13 cellular contexts compared by ENCODE assay signal in genomic region chr6:105985098-105985815, GRCh38.
DNase-seq lines count a peak whose midpoint lies in the region; ATAC-seq, FAIRE-seq and TF ChIP-seq lines count a peak whose summit lies in the region.
"Had no signal": no experiment of that assay in that cellular context is flagged by ENCODE, and none has a peak within 500 bp of the region (broad histone marks: within the 10 kb centered on the region; RNA-seq: fewer than 3 reads in every experiment).

No MANE protein-coding gene starts in this region.

- H3K27me3 ChIP-seq in sigmoid colon, result peaks cover 30 to 100% (median 71%) of the 10 kb centered on the region in 3 donors

- TF ChIP-seq CTCF in sigmoid colon (IDR thresholded peaks at IDR 0.05), result no peak

- peak overlapping the region; percentile 31 for H3K4me3 Mint-ChIP-seq in activated CD4-positive, alpha-beta T cell treated with anti-CD3 and anti-CD28 coated beads for 36 hours

- no peak for ATAC-seq in activated CD4-positive, alpha-beta T cell treated with anti-CD3 and anti-CD28 coated beads for 36 hours
- ATAC-seq: T-helper 17 cell had no signal

- FAIRE-seq in endometrium (lab: Jason Lieb, UNC), result peak; percentile 82
- FAIRE-seq: G401.6 had no signal

- no peak overlapping the region for H3K27ac ChIP-seq in sigmoid colon
- H3K27ac ChIP-seq: prostate gland had no signal

- H3K9me3 Mint-ChIP-seq in activated CD4-positive, alpha-beta T cell treated with anti-CD3 and anti-CD28 coated beads for 36 hours (ENCODE audit: low read depth), result no peaks in the 10 kb centered on the region

- peaks cover 0 to 20% (median 19%) of the 10 kb centered on the region in 4 donors for H3K4me1 ChIP-seq in sigmoid colon
- H3K4me1 ChIP-seq: prostate gland had no signal

- TF ChIP-seq EP300 in sigmoid colon (IDR thresholded peaks at IDR 0.05), result no peak

- no peaks in the 10 kb centered on the region for H3K36me3 Mint-ChIP-seq in activated CD4-positive, alpha-beta T cell treated with anti-CD3 and anti-CD28 coated beads for 36 hours (ENCODE audit: low read depth)
- H3K36me3 Mint-ChIP-seq: brain had no signal

- peaks cover 24% of the 10 kb centered on the region for H3K4me1 Mint-ChIP-seq in activated CD4-positive, alpha-beta T cell treated with anti-CD3 and anti-CD28 coated beads for 36 hours

- CTCF ChIA-PET in activated CD4-positive, alpha-beta T cell treated with anti-CD3 and anti-CD28 coated beads for 36 hours (lab: Charles Lee), result interaction anchor here (0.6 kb wide), 1 partner anchor 58 kb away, joined by 3 read pairs; no protein-coding TSS in a partner anchor

- H3K36me3 ChIP-seq in sigmoid colon, result no peaks in the 10 kb centered on the region
- H3K36me3 ChIP-seq: prostate gland had no signal

- 18 to 50% methylated on average over 5 of the region's 5 CpGs for WGBS in sigmoid colon, 2 donors

- H3K27me3 Mint-ChIP-seq in activated CD4-positive, alpha-beta T cell treated with anti-CD3 and anti-CD28 coated beads for 36 hours, result peaks cover 74% of the 10 kb centered on the region

- no peak for DNase-seq in activated CD4-positive, alpha-beta T cell treated with anti-CD3 and anti-CD28 coated beads for 36 hours
- no peak for DNase-seq in activated CD4-positive, alpha-beta T cell treated with anti-CD3 and anti-CD28 coated beads, Interleukin-2, amount 50 U/mL, for 1 hour
- DNase-seq in NCI-H1105 treated with DMSO at 0.1 percent for 48 hours (lab: John Stamatoyannopoulos, UW), result peak; percentile 21
- DNase-seq in sigmoid colon, result peak; percentile 53
- DNase-seq in COLO829 (ENCODE audit: low spot score), result no peak
- DNase-seq in GM19240 (ENCODE audit: insufficient read length, low spot score), result no peak
- no peak for DNase-seq in AG20443 (ENCODE audit: low spot score)
- DNase-seq: NK-92 treated with Interleukin-12 subunit alpha and Interleukin-12 subunit beta, amount 100 ng/mL, for 24 hours; T-helper 17 cell had no signal

- intact Hi-C loops in activated CD4-positive, alpha-beta T cell treated with anti-CD3 and anti-CD28 coated beads for 36 hours (cut with DNase I, micrococcal nuclease), result no loop called here
- intact Hi-C loops in sigmoid colon (cut with DNase I), result no loop called here

- H3K9me3 ChIP-seq in sigmoid colon, result no peaks in the 10 kb centered on the region
- H3K9me3 ChIP-seq: prostate gland had no signal

- no peak overlapping the region for H3K4me3 ChIP-seq in sigmoid colon
- H3K4me3 ChIP-seq: prostate gland had no signal

- no peak overlapping the region for H3K27ac Mint-ChIP-seq in activated CD4-positive, alpha-beta T cell treated with anti-CD3 and anti-CD28 coated beads for 36 hours
- H3K27ac Mint-ChIP-seq: brain, T-helper 17 cell had no signal

- no peak for TF ChIP-seq POLR2A in sigmoid colon (IDR thresholded peaks at IDR 0.05)

- POLR2A ChIA-PET in activated CD4-positive, alpha-beta T cell treated with anti-CD3 and anti-CD28 coated beads for 36 hours (lab: Charles Lee), result no interaction called here

Comparison
In these comparisons a context has a peak if more than half of its experiments do, and no peak if none do; other contexts are left out.
1. DNase-seq: peak in NCI-H1105 treated with DMSO at 0.1 percent for 48 hours (single experiment) and sigmoid colon (single experiment); none in activated CD4-positive, alpha-beta T cell treated with anti-CD3 and anti-CD28 coated beads for 36 hours (single experiment), activated CD4-positive, alpha-beta T cell treated with anti-CD3 and anti-CD28 coated beads, Interleukin-2, amount 50 U/mL, for 1 hour (single experiment), COLO829 (single experiment), GM19240 (single experiment) and AG20443 (single experiment).